ENCODE assay signal across 11 cellular contexts in the genomic region with DNA sequence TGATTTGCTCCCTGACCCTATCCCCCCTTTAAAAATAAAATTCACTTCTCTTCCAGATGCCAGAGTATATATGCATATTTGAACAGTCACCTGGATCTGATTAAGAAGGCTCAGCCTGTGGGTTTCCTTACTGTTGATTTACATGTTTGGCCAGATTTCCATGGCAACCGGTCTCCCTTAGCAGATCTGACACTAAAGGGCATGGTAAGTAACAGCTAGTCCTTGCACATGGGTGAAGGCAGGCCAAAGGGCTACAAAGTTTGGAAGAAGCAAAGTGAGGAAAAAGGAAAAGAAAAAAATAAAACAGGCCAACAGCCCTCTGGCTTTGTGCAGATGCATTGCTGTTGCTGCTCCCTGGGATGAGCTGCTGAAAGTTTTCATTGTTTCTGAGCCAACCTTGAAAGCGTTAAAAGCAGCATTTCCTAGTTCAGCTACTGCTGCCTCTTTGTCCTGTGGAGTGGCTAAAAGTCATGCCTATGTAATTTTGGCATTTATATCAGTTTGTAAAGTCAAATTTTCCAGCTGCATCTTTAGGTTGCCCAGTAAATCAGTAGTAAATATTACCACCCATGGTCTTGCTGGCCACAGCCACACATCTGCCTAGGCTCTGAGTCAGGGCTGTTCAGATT.
A peak's percentile ranks its signal among the peaks of the same experiment; 100 is the strongest.
DNase-seq lines count a peak whose midpoint lies in the region; ATAC-seq, FAIRE-seq and TF ChIP-seq lines count a peak whose summit lies in the region.
"Had no signal": no experiment of that assay in that cellular context is flagged by ENCODE, and none has a peak within 500 bp of the region (broad histone marks: within the 10 kb centered on the region; RNA-seq: fewer than 3 reads in every experiment).

No MANE protein-coding gene starts in this region.

- no peak for FAIRE-seq in small intestine (lab: Jason Lieb, UNC)

- no peak overlapping the region for H3K4me3 ChIP-seq in foreskin fibroblast (ENCODE audit: low read depth in 1 of 2, low read length in 2 of 2)
- no peak overlapping the region for H3K4me3 ChIP-seq in small intestine (ENCODE audit: low read depth in 1 of 2, low read length in 2 of 2)

- WGBS in small intestine, 3 donors = 75 to 87% (median 76%) methylated on average over 2 of the region's 2 CpGs

- no peaks in the 10 kb centered on the region for H3K27me3 ChIP-seq in small intestine (ENCODE audit: control insufficient read depth in 2 of 2, insufficient read depth in 2 of 2, low read length in 2 of 2)

- peak; percentile 78 for DNase-seq in GM04503 (ENCODE audit: low read depth)
- DNase-seq in foreskin fibroblast = peak; percentile 85 to 92
- DNase-seq in omental fat pad (ENCODE audit: low spot score) = no peak
- no peak for DNase-seq in NCI-H1105 treated with DMSO at 0.1 percent for 48 hours (lab: John Stamatoyannopoulos, UW)
- no peak for DNase-seq in SHP77 (lab: John Stamatoyannopoulos, UW)
- DNase-seq in small intestine = no peak
- DNase-seq: activated naive CD4-positive, alpha-beta T cell treated with anti-CD3 and anti-CD28 coated beads for 36 hours; retina had no signal

- ATAC-seq in SK-N-SH treated with all-trans-retinoic acid at 6 μM for 48 hours = peak; percentile 94
- ATAC-seq in omental fat pad (ENCODE audit: low FRiP score) = peak; percentile 66
- ATAC-seq in GM18867 (IDR thresholded peaks at IDR 0.05; ENCODE audit: unreplicated experiment) = no peak
- ATAC-seq: stimulated activated effector memory CD8-positive, alpha-beta T cell treated with anti-CD3 and anti-CD28 coated beads, Interleukin-12 subunit alpha, Interleukin-12 subunit beta, amount 100 ng/mL, for 72 hours had no signal

- H3K9me3 ChIP-seq in small intestine (ENCODE audit: control insufficient read depth, low read depth) = no peaks in the 10 kb centered on the region

- H3K4me1 ChIP-seq in small intestine (ENCODE audit: control insufficient read depth in 2 of 2, insufficient read depth in 1 of 2, low read depth in 1 of 2, low read length in 1 of 2) = peaks cover 0 to 2% of the 10 kb centered on the region in 2 donors

- no peak for TF ChIP-seq CTCF in foreskin fibroblast (IDR thresholded peaks at IDR 0.05; ENCODE audit: low read depth, low read length)
- TF ChIP-seq CTCF in omental fat pad (IDR thresholded peaks at IDR 0.05) = no peak

- no peak overlapping the region for H3K27ac ChIP-seq in small intestine (ENCODE audit: low read depth in 1 of 2, low read length in 1 of 2)

- no peaks in the 10 kb centered on the region for H3K36me3 ChIP-seq in small intestine (ENCODE audit: control insufficient read depth in 2 of 2, insufficient read depth in 2 of 2, low read length in 2 of 2)

TF ChIP-seq in SK-N-SH treated with all-trans-retinoic acid at 6 μM for 48 hours, 23 proteins besides CTCF, POLR2A, EP300 and RAD21:
- TF ChIP-seq ZNF565 (CRISPR knock-in tag; conservative IDR thresholded peaks at IDR 0.05; ENCODE audit: low read depth) = no peak
- no peak for TF ChIP-seq CSDC2 (CRISPR knock-in tag; IDR thresholded peaks at IDR 0.05)
- TF ChIP-seq, protein P1, sequence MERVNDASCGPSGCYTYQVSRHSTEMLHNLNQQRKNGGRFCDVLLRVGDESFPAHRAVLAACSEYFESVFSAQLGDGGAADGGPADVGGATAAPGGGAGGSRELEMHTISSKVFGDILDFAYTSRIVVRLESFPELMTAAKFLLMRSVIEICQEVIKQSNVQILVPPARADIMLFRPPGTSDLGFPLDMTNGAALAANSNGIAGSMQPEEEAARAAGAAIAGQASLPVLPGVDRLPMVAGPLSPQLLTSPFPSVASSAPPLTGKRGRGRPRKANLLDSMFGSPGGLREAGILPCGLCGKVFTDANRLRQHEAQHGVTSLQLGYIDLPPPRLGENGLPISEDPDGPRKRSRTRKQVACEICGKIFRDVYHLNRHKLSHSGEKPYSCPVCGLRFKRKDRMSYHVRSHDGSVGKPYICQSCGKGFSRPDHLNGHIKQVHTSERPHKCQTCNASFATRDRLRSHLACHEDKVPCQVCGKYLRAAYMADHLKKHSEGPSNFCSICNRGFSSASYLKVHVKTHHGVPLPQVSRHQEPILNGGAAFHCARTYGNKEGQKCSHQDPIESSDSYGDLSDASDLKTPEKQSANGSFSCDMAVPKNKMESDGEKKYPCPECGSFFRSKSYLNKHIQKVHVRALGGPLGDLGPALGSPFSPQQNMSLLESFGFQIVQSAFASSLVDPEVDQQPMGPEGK (CRISPR knock-in tag; IDR thresholded peaks at IDR 0.05; ENCODE audit: borderline replicate concordance) = no peak
- TF ChIP-seq, protein P2, sequence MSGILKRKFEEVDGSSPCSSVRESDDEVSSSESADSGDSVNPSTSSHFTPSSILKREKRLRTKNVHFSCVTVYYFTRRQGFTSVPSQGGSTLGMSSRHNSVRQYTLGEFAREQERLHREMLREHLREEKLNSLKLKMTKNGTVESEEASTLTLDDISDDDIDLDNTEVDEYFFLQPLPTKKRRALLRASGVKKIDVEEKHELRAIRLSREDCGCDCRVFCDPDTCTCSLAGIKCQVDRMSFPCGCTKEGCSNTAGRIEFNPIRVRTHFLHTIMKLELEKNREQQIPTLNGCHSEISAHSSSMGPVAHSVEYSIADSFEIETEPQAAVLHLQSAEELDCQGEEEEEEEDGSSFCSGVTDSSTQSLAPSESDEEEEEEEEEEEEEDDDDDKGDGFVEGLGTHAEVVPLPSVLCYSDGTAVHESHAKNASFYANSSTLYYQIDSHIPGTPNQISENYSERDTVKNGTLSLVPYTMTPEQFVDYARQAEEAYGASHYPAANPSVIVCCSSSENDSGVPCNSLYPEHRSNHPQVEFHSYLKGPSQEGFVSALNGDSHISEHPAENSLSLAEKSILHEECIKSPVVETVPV (CRISPR knock-in tag; IDR thresholded peaks at IDR 0.05) = no peak
- TF ChIP-seq BACH2 (CRISPR knock-in tag; IDR thresholded peaks at IDR 0.05; ENCODE audit: borderline replicate concordance) = no peak
- TF ChIP-seq ARNTL (CRISPR knock-in tag; IDR thresholded peaks at IDR 0.05; ENCODE audit: borderline replicate concordance, low read depth) = no peak
- peak; percentile 54; the same call in 1 of the 2 replicates for TF ChIP-seq TCF4 (CRISPR knock-in tag; IDR thresholded peaks at IDR 0.05; ENCODE audit: borderline replicate concordance)
TF ChIP-seq in SK-N-SH treated with all-trans-retinoic acid at 6 μM for 48 hours: peak in this region for 1.

Comparison
In these comparisons a context has a peak if more than half of its experiments do, and no peak if none do; other contexts are left out.
1. DNase-seq: peak in GM04503 (single experiment) and foreskin fibroblast (2 of 2); none in omental fat pad (single experiment), NCI-H1105 treated with DMSO at 0.1 percent for 48 hours (single experiment), SHP77 (0 of 2) and small intestine (single experiment).